ENCODE assay signal across 24 cellular contexts in genomic region chr5:16131878-16132277, GRCh38. TPM values are rescaled to one million over a fixed set of nuclear protein-coding genes. Genes with fewer than 3 reads are reported as not detected.
"Had no signal": no experiment of that assay in that cellular context is flagged by ENCODE, and none has a peak within 500 bp of the region (broad histone marks: within the 10 kb centered on the region; RNA-seq: fewer than 3 reads in every experiment).

No MANE protein-coding gene starts in this region.

- H3K4me1 ChIP-seq: esophagus muscularis mucosa, gastrocnemius medialis, pancreas, sigmoid colon, tibial nerve, upper lobe of right lung, vagina had no signal

- DNase-seq: effector memory CD8-positive, alpha-beta T cell; gastrocnemius medialis; immature natural killer cell; mesendoderm; naive B cell; occipital lobe; pancreas; sigmoid colon; stimulated activated CD4-positive, alpha-beta T cell treated with anti-CD3 and anti-CD28 coated beads, Interleukin-2, amount 100 ng/mL, for 24 hours; stimulated activated CD4-positive, alpha-beta T cell treated with anti-CD3 and anti-CD28 coated beads, Interleukin-4, amount 100 ng/mL, for 4 hours; stimulated activated naive B cell treated with anti-CD40 and anti-IgM and Interleukin-4, amounts not matched to agents 10 μg/mL and 1 μg/mL and 100 μg/mL, for 72 hours; stimulated activated naive CD8-positive, alpha-beta T cell treated with anti-CD3 and anti-CD28 coated beads, Interleukin-15, amount 100 ng/mL, for 72 hours; testis; upper lobe of right lung had no signal

- H3K36me3 ChIP-seq: esophagus muscularis mucosa, gastrocnemius medialis, pancreas, sigmoid colon, tibial nerve, upper lobe of right lung, vagina had no signal

- H3K9me3 ChIP-seq: gastrocnemius medialis, pancreas, testis, upper lobe of right lung, vagina had no signal

- H3K4me3 ChIP-seq: esophagus muscularis mucosa, gastrocnemius medialis, pancreas, sigmoid colon, skin epidermis, testis, tibial nerve, upper lobe of right lung, vagina had no signal

- H3K27me3 ChIP-seq: esophagus muscularis mucosa, gastrocnemius medialis, pancreas, sigmoid colon, testis, tibial nerve, upper lobe of right lung, vagina had no signal

- ATAC-seq: effector memory CD8-positive, alpha-beta T cell; gastrocnemius medialis; pancreas; stimulated activated naive B cell treated with anti-CD40 and anti-IgM and Interleukin-4, amounts not matched to agents 10 μg/mL and 1 μg/mL and 100 μg/mL, for 72 hours; stimulated activated naive CD8-positive, alpha-beta T cell treated with anti-CD3 and anti-CD28 coated beads, Interleukin-15, amount 100 ng/mL, for 72 hours; upper lobe of right lung had no signal

RNA-seq across cellular contexts. Expression of gene MARCHF11, which starts 47.7 kb away (rescaled TPM):
- total RNA-seq: fibroblast of villous mesenchyme, gastrocnemius medialis, lung microvascular endothelial cell, progenitor cell of endocrine pancreas, renal cortical epithelial cell, sigmoid colon, subcutaneous adipose tissue, tibial nerve, upper lobe of right lung, vagina had no signal
- polyA plus RNA-seq: immature natural killer cell, liver, sigmoid colon had no signal
